ENCODE assay signal across 20 cellular contexts in the genomic region with DNA sequence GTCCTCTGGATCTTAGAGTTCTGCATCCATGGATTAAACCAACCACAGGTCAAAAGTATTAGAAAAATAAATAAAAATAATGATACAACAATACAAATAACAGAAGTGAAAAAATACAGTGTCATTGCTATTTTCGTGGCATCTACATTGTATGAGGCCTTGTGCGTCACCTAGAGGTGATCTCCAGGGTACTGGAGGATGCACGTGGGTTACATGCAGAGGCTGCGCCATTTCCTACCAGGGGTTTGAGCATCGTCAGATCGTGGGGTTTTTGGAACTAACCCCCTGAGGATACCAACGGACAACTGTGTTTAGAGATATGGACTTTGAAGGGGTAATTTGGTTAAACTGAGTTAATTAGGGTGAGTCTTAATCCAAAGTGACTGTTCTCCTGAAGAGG.
"Had no signal": no experiment of that assay in that cellular context is flagged by ENCODE, and none has a peak within 500 bp of the region (broad histone marks: within the 10 kb centered on the region; RNA-seq: fewer than 3 reads in every experiment).

No MANE protein-coding gene starts in this region.

- H3K4me3 ChIP-seq: dorsolateral prefrontal cortex, heart left ventricle, mucosa of descending colon, right atrium auricular region, sigmoid colon, skin epidermis, stomach, thoracic aorta, transverse colon had no signal

- FAIRE-seq: islet of Langerhans had no signal

- H3K4me1 ChIP-seq: heart left ventricle, right atrium auricular region, sigmoid colon, stomach, transverse colon had no signal

- H3K36me3 ChIP-seq: heart left ventricle, neutrophil, right atrium auricular region, stomach, thoracic aorta, transverse colon had no signal

- H3K9me3 ChIP-seq: heart left ventricle, mucosa of descending colon, neutrophil, right atrium auricular region, sigmoid colon, stomach, thoracic aorta, transverse colon had no signal

- H3K27me3 ChIP-seq: right atrium auricular region, sigmoid colon had no signal

- DNase-seq: cortex of kidney; dorsolateral prefrontal cortex; effector CD8-positive, alpha-beta T cell; foreskin melanocyte; heart left ventricle; hippocampal formation; kidney glomerular epithelial cell; mammary epithelial cell; mucosa of descending colon; naive thymus-derived CD8-positive, alpha-beta T cell; sigmoid colon; stimulated activated naive CD4-positive, alpha-beta T cell; stomach; substantia nigra; transverse colon had no signal

- H3K27ac ChIP-seq: dorsolateral prefrontal cortex, heart left ventricle, neutrophil, right atrium auricular region, sigmoid colon, skin epidermis, stomach, thoracic aorta, transverse colon had no signal
